Comparison of ENCODE assay signal across 1 cellular context in genomic region chr10:99329891-99330674, GRCh38.
TF ChIP-seq lines count a peak whose summit lies in the region.

No MANE protein-coding gene starts in this region.

TF ChIP-seq in HepG2, 621 proteins besides CTCF, POLR2A, EP300 and RAD21 (continued from another document and continues in another):
- TF ChIP-seq, protein P1, sequence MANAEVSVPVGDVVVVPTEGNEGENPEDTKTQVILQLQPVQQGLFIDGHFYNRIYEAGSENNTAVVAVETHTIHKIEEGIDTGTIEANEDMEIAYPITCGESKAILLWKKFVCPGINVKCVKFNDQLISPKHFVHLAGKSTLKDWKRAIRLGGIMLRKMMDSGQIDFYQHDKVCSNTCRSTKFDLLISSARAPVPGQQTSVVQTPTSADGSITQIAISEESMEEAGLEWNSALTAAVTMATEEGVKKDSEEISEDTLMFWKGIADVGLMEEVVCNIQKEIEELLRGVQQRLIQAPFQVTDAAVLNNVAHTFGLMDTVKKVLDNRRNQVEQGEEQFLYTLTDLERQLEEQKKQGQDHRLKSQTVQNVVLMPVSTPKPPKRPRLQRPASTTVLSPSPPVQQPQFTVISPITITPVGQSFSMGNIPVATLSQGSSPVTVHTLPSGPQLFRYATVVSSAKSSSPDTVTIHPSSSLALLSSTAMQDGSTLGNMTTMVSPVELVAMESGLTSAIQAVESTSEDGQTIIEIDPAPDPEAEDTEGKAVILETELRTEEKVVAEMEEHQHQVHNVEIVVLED (CRISPR knock-in tag; IDR thresholded peaks at IDR 0.05; ENCODE audit: borderline replicate concordance): no peak
- TF ChIP-seq KMT2B (CRISPR knock-in tag; IDR thresholded peaks at IDR 0.05): no peak
- peak; percentile 17; the same call in 1 of the 2 replicates for TF ChIP-seq IRF9 (CRISPR knock-in tag; IDR thresholded peaks at IDR 0.05; ENCODE audit: borderline replicate concordance)
- TF ChIP-seq MYC (CRISPR knock-in tag; IDR thresholded peaks at IDR 0.05; ENCODE audit: borderline replicate concordance): no peak; the same call in 1 of the 2 replicates
- TF ChIP-seq, protein P2, sequence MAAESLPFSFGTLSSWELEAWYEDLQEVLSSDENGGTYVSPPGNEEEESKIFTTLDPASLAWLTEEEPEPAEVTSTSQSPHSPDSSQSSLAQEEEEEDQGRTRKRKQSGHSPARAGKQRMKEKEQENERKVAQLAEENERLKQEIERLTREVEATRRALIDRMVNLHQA (CRISPR knock-in tag; IDR thresholded peaks at IDR 0.05): no peak
- TF ChIP-seq, protein P3, sequence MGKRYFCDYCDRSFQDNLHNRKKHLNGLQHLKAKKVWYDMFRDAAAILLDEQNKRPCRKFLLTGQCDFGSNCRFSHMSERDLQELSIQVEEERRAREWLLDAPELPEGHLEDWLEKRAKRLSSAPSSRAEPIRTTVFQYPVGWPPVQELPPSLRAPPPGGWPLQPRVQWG (CRISPR knock-in tag; IDR thresholded peaks at IDR 0.05; ENCODE audit: borderline replicate concordance, low read depth): no peak
- TF ChIP-seq ZFP37 (CRISPR knock-in tag; IDR thresholded peaks at IDR 0.05; ENCODE audit: borderline replicate concordance): no peak
- TF ChIP-seq, protein P4, sequence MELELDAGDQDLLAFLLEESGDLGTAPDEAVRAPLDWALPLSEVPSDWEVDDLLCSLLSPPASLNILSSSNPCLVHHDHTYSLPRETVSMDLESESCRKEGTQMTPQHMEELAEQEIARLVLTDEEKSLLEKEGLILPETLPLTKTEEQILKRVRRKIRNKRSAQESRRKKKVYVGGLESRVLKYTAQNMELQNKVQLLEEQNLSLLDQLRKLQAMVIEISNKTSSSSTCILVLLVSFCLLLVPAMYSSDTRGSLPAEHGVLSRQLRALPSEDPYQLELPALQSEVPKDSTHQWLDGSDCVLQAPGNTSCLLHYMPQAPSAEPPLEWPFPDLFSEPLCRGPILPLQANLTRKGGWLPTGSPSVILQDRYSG (CRISPR knock-in tag; IDR thresholded peaks at IDR 0.05): no peak
- TF ChIP-seq ZNF740 (CRISPR knock-in tag; IDR thresholded peaks at IDR 0.05): no peak
- no peak for TF ChIP-seq CERS6 (CRISPR knock-in tag; IDR thresholded peaks at IDR 0.05)
- TF ChIP-seq ZMAT3 (CRISPR knock-in tag; conservative IDR thresholded peaks at IDR 0.05): no peak
- no peak for TF ChIP-seq ARNTL (CRISPR knock-in tag; IDR thresholded peaks at IDR 0.05)
- TF ChIP-seq SYNCRIP (IDR thresholded peaks at IDR 0.05; ENCODE audit: insufficient read depth, low read depth, low read length): no peak
- no peak for TF ChIP-seq ZNF33B (CRISPR knock-in tag; IDR thresholded peaks at IDR 0.05)
- no peak for TF ChIP-seq HNF4A (CRISPR knock-in tag; IDR thresholded peaks at IDR 0.05)
- TF ChIP-seq TMF1 (CRISPR knock-in tag; IDR thresholded peaks at IDR 0.05; ENCODE audit: low read depth): no peak
- no peak for TF ChIP-seq EEA1 (CRISPR knock-in tag; IDR thresholded peaks at IDR 0.05; ENCODE audit: borderline replicate concordance)
- TF ChIP-seq ZNF329 (CRISPR knock-in tag; IDR thresholded peaks at IDR 0.05; ENCODE audit: low read depth): no peak
- no peak for TF ChIP-seq GABPB1 (CRISPR knock-in tag; IDR thresholded peaks at IDR 0.05)
- no peak for TF ChIP-seq ZNF317 (CRISPR knock-in tag; IDR thresholded peaks at IDR 0.05)
- no peak; the same call in 1 of the 2 replicates for TF ChIP-seq KDM2A (CRISPR knock-in tag; IDR thresholded peaks at IDR 0.05; ENCODE audit: borderline replicate concordance, low read depth)
- no peak for TF ChIP-seq NFE2L2 (IDR thresholded peaks at IDR 0.05; ENCODE audit: low read length)
- no peak for TF ChIP-seq HIVEP1 (CRISPR knock-in tag; IDR thresholded peaks at IDR 0.05)
- peak; percentile 11 for TF ChIP-seq AGO2 (optimal IDR thresholded peaks at IDR 0.05; ENCODE audit: low read depth, low read length)
- TF ChIP-seq POGK (CRISPR knock-in tag; conservative IDR thresholded peaks at IDR 0.05): peak; percentile 28; the same call in 1 of the 2 replicates
- peak; percentile 69; the same call in 1 of the 2 replicates for TF ChIP-seq ZFX (CRISPR knock-in tag; IDR thresholded peaks at IDR 0.05; ENCODE audit: low read depth)
- TF ChIP-seq ZFP1 (CRISPR knock-in tag; IDR thresholded peaks at IDR 0.05): no peak
- no peak for TF ChIP-seq CCDC6 (CRISPR knock-in tag; IDR thresholded peaks at IDR 0.05)
- no peak for TF ChIP-seq STAT5B (CRISPR knock-in tag; IDR thresholded peaks at IDR 0.05)
- TF ChIP-seq, protein P5, sequence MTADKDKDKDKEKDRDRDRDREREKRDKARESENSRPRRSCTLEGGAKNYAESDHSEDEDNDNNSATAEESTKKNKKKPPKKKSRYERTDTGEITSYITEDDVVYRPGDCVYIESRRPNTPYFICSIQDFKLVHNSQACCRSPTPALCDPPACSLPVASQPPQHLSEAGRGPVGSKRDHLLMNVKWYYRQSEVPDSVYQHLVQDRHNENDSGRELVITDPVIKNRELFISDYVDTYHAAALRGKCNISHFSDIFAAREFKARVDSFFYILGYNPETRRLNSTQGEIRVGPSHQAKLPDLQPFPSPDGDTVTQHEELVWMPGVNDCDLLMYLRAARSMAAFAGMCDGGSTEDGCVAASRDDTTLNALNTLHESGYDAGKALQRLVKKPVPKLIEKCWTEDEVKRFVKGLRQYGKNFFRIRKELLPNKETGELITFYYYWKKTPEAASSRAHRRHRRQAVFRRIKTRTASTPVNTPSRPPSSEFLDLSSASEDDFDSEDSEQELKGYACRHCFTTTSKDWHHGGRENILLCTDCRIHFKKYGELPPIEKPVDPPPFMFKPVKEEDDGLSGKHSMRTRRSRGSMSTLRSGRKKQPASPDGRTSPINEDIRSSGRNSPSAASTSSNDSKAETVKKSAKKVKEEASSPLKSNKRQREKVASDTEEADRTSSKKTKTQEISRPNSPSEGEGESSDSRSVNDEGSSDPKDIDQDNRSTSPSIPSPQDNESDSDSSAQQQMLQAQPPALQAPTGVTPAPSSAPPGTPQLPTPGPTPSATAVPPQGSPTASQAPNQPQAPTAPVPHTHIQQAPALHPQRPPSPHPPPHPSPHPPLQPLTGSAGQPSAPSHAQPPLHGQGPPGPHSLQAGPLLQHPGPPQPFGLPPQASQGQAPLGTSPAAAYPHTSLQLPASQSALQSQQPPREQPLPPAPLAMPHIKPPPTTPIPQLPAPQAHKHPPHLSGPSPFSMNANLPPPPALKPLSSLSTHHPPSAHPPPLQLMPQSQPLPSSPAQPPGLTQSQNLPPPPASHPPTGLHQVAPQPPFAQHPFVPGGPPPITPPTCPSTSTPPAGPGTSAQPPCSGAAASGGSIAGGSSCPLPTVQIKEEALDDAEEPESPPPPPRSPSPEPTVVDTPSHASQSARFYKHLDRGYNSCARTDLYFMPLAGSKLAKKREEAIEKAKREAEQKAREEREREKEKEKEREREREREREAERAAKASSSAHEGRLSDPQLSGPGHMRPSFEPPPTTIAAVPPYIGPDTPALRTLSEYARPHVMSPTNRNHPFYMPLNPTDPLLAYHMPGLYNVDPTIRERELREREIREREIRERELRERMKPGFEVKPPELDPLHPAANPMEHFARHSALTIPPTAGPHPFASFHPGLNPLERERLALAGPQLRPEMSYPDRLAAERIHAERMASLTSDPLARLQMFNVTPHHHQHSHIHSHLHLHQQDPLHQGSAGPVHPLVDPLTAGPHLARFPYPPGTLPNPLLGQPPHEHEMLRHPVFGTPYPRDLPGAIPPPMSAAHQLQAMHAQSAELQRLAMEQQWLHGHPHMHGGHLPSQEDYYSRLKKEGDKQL (CRISPR knock-in tag; IDR thresholded peaks at IDR 0.05; ENCODE audit: low read depth): no peak
- no peak for TF ChIP-seq ZNF792 (CRISPR knock-in tag; IDR thresholded peaks at IDR 0.05)
- TF ChIP-seq, protein P6, sequence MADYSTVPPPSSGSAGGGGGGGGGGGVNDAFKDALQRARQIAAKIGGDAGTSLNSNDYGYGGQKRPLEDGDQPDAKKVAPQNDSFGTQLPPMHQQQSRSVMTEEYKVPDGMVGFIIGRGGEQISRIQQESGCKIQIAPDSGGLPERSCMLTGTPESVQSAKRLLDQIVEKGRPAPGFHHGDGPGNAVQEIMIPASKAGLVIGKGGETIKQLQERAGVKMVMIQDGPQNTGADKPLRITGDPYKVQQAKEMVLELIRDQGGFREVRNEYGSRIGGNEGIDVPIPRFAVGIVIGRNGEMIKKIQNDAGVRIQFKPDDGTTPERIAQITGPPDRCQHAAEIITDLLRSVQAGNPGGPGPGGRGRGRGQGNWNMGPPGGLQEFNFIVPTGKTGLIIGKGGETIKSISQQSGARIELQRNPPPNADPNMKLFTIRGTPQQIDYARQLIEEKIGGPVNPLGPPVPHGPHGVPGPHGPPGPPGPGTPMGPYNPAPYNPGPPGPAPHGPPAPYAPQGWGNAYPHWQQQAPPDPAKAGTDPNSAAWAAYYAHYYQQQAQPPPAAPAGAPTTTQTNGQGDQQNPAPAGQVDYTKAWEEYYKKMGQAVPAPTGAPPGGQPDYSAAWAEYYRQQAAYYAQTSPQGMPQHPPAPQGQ (CRISPR knock-in tag; IDR thresholded peaks at IDR 0.05; ENCODE audit: borderline replicate concordance): no peak
- no peak for TF ChIP-seq NFYC (CRISPR knock-in tag; IDR thresholded peaks at IDR 0.05)
- TF ChIP-seq, protein P7, sequence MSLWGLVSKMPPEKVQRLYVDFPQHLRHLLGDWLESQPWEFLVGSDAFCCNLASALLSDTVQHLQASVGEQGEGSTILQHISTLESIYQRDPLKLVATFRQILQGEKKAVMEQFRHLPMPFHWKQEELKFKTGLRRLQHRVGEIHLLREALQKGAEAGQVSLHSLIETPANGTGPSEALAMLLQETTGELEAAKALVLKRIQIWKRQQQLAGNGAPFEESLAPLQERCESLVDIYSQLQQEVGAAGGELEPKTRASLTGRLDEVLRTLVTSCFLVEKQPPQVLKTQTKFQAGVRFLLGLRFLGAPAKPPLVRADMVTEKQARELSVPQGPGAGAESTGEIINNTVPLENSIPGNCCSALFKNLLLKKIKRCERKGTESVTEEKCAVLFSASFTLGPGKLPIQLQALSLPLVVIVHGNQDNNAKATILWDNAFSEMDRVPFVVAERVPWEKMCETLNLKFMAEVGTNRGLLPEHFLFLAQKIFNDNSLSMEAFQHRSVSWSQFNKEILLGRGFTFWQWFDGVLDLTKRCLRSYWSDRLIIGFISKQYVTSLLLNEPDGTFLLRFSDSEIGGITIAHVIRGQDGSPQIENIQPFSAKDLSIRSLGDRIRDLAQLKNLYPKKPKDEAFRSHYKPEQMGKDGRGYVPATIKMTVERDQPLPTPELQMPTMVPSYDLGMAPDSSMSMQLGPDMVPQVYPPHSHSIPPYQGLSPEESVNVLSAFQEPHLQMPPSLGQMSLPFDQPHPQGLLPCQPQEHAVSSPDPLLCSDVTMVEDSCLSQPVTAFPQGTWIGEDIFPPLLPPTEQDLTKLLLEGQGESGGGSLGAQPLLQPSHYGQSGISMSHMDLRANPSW (CRISPR knock-in tag; IDR thresholded peaks at IDR 0.05; ENCODE audit: borderline replicate concordance): no peak
- no peak for TF ChIP-seq MXD4 (CRISPR knock-in tag; IDR thresholded peaks at IDR 0.05)
